ENCODE assay signal across 9 cellular contexts in genomic region chr3:187042062-187042745, GRCh38.
DNase-seq lines count a peak whose midpoint lies in the region; ATAC-seq, FAIRE-seq and TF ChIP-seq lines count a peak whose summit lies in the region.
"Had no signal": no experiment of that assay in that cellular context is flagged by ENCODE, and none has a peak within 500 bp of the region (broad histone marks: within the 10 kb centered on the region; RNA-seq: fewer than 3 reads in every experiment).

No MANE protein-coding gene starts in this region.

- FAIRE-seq in D721Med (lab: Jason Lieb, UNC): no peak

- peak overlapping the region; percentile 95 for H3K27ac Mint-ChIP-seq in activated T-cell treated with anti-CD3 and anti-CD28 coated beads, Interleukin-2, amount 50 U/mL, for 24 hours
- peak overlapping the region; percentile 99 for H3K27ac Mint-ChIP-seq in activated T-helper 2 cell treated with anti-CD3 and anti-CD28 coated beads, Interferon-gamma antibody, Interleukin-2, Interleukin-4, amounts not matched to agents 10 μg/mL and 5 μg/mL and 100 μg/mL, durations not matched to agents 14 hours and 24 hours and 36 hours
- H3K27ac Mint-ChIP-seq in stimulated activated memory B cell treated with anti-CD40 and anti-IgM and Interleukin-4, amounts not matched to agents 10 μg/mL and 1 μg/mL and 100 μg/mL, for 72 hours: peak overlapping the region; percentile 86

- no peak for TF ChIP-seq CTCF in D721Med (IDR thresholded peaks at IDR 0.05; ENCODE audit: insufficient read depth, missing control alignments)

- peaks cover 90% of the 10 kb centered on the region for H3K36me3 Mint-ChIP-seq in activated T-cell treated with anti-CD3 and anti-CD28 coated beads, Interleukin-2, amount 50 U/mL, for 24 hours (ENCODE audit: low read depth)
- peaks cover 83% of the 10 kb centered on the region for H3K36me3 Mint-ChIP-seq in activated T-helper 2 cell treated with anti-CD3 and anti-CD28 coated beads, Interferon-gamma antibody, Interleukin-2, Interleukin-4, amounts not matched to agents 10 μg/mL and 5 μg/mL and 100 μg/mL, durations not matched to agents 14 hours and 24 hours and 36 hours (ENCODE audit: low read depth)
- H3K36me3 Mint-ChIP-seq in stimulated activated memory B cell treated with anti-CD40 and anti-IgM and Interleukin-4, amounts not matched to agents 10 μg/mL and 1 μg/mL and 100 μg/mL, for 72 hours: peaks cover 84% of the 10 kb centered on the region

- H3K4me1 Mint-ChIP-seq in activated T-cell treated with anti-CD3 and anti-CD28 coated beads, Interleukin-2, amount 50 U/mL, for 24 hours (ENCODE audit: low read depth): peaks cover 90% of the 10 kb centered on the region
- H3K4me1 Mint-ChIP-seq in activated T-helper 2 cell treated with anti-CD3 and anti-CD28 coated beads, Interferon-gamma antibody, Interleukin-2, Interleukin-4, amounts not matched to agents 10 μg/mL and 5 μg/mL and 100 μg/mL, durations not matched to agents 14 hours and 24 hours and 36 hours (ENCODE audit: low read depth): peaks cover 76% of the 10 kb centered on the region
- peaks cover 85% of the 10 kb centered on the region for H3K4me1 Mint-ChIP-seq in stimulated activated memory B cell treated with anti-CD40 and anti-IgM and Interleukin-4, amounts not matched to agents 10 μg/mL and 1 μg/mL and 100 μg/mL, for 72 hours

- no peaks in the 10 kb centered on the region for H3K27me3 Mint-ChIP-seq in activated T-cell treated with anti-CD3 and anti-CD28 coated beads, Interleukin-2, amount 50 U/mL, for 24 hours
- H3K27me3 Mint-ChIP-seq in activated T-helper 2 cell treated with anti-CD3 and anti-CD28 coated beads, Interferon-gamma antibody, Interleukin-2, Interleukin-4, amounts not matched to agents 10 μg/mL and 5 μg/mL and 100 μg/mL, durations not matched to agents 14 hours and 24 hours and 36 hours (ENCODE audit: low read depth): no peaks in the 10 kb centered on the region
- no peaks in the 10 kb centered on the region for H3K27me3 Mint-ChIP-seq in stimulated activated memory B cell treated with anti-CD40 and anti-IgM and Interleukin-4, amounts not matched to agents 10 μg/mL and 1 μg/mL and 100 μg/mL, for 72 hours

- ATAC-seq in HG02852 (IDR thresholded peaks at IDR 0.05; ENCODE audit: unreplicated experiment): peak; percentile 5
- peak; percentile 55 for ATAC-seq in stimulated activated memory B cell treated with anti-CD40 and anti-IgM and Interleukin-4, amounts not matched to agents 10 μg/mL and 1 μg/mL and 100 μg/mL, for 72 hours

- peaks cover 5% of the 10 kb centered on the region for H3K9me3 Mint-ChIP-seq in activated T-cell treated with anti-CD3 and anti-CD28 coated beads, Interleukin-2, amount 50 U/mL, for 24 hours
- no peaks in the 10 kb centered on the region for H3K9me3 Mint-ChIP-seq in activated T-helper 2 cell treated with anti-CD3 and anti-CD28 coated beads, Interferon-gamma antibody, Interleukin-2, Interleukin-4, amounts not matched to agents 10 μg/mL and 5 μg/mL and 100 μg/mL, durations not matched to agents 14 hours and 24 hours and 36 hours
- H3K9me3 Mint-ChIP-seq in stimulated activated memory B cell treated with anti-CD40 and anti-IgM and Interleukin-4, amounts not matched to agents 10 μg/mL and 1 μg/mL and 100 μg/mL, for 72 hours: no peaks in the 10 kb centered on the region

- H3K4me3 Mint-ChIP-seq in activated T-cell treated with anti-CD3 and anti-CD28 coated beads, Interleukin-2, amount 50 U/mL, for 24 hours: peak overlapping the region; percentile 53
- H3K4me3 Mint-ChIP-seq in activated T-helper 2 cell treated with anti-CD3 and anti-CD28 coated beads, Interferon-gamma antibody, Interleukin-2, Interleukin-4, amounts not matched to agents 10 μg/mL and 5 μg/mL and 100 μg/mL, durations not matched to agents 14 hours and 24 hours and 36 hours (ENCODE audit: low read depth): peak overlapping the region; percentile 68
- peak overlapping the region; percentile 66 for H3K4me3 Mint-ChIP-seq in stimulated activated memory B cell treated with anti-CD40 and anti-IgM and Interleukin-4, amounts not matched to agents 10 μg/mL and 1 μg/mL and 100 μg/mL, for 72 hours

- intact Hi-C loops in activated T-helper 2 cell treated with anti-CD3 and anti-CD28 coated beads, Interferon-gamma antibody, Interleukin-2, Interleukin-4, amounts not matched to agents 10 μg/mL and 5 μg/mL and 100 μg/mL, durations not matched to agents 14 hours and 24 hours and 36 hours (cut with micrococcal nuclease): loop anchor here (1.0 to 5.0 kb wide), 3 partner anchors 60 to 160 kb away; partner anchors contain the start of gene RPL39L

- DNase-seq in activated T-cell treated with anti-CD3 and anti-CD28 coated beads, Interleukin-2, amount 50 U/mL, for 24 hours: no peak
- no peak for DNase-seq in activated T-cell treated with anti-CD3 and anti-CD28 coated beads, Interleukin-2, amount 50 U/mL, for 48 hours
- no peak for DNase-seq in activated T-helper 2 cell treated with anti-CD3 and anti-CD28 coated beads, Interferon-gamma antibody, Interleukin-2, Interleukin-4, amounts not matched to agents 10 μg/mL and 5 μg/mL and 100 μg/mL, durations not matched to agents 14 hours and 24 hours and 36 hours (ENCODE audit: low spot score)
- DNase-seq in SW 1271 (lab: John Stamatoyannopoulos, UW) (no peak), OCI-M1 (lab: John Stamatoyannopoulos, UW) (no peak), D721Med (ENCODE audit: insufficient read length, low spot score) (no peak)
- DNase-seq: AML-193 had no signal
